8 cellular contexts compared by ENCODE assay signal in genomic region chr9:66900490-66901131, GRCh38. TPM values are rescaled to one million over a fixed set of nuclear protein-coding genes. Genes with fewer than 3 reads are reported as not detected.
DNase-seq lines count a peak whose midpoint lies in the region; ATAC-seq and TF ChIP-seq lines count a peak whose summit lies in the region.
"Not testable (repeated sequence)": the region's sequence is repeated elsewhere in the genome, so short reads cannot be mapped to it uniquely, and the experiment has no call there.

Gene ZNF658 (plus strand): TSS chr9:66900725. CDS start chr9:66903562, 2,837 bp downstream.

- ATAC-seq in GM19455 (IDR thresholded peaks at IDR 0.05; ENCODE audit: unreplicated experiment) (peak; percentile 98), HG03175 (IDR thresholded peaks at IDR 0.05; ENCODE audit: unreplicated experiment) (peak; percentile 92)

- not testable (repeated sequence) for H3K4me1 ChIP-seq in muscle layer of duodenum (ENCODE audit: control insufficient read depth in 1 of 2, insufficient read depth in 2 of 2, low read length in 2 of 2)

- not testable (repeated sequence) for H3K27me3 ChIP-seq in muscle layer of duodenum (ENCODE audit: low read depth, low read length)

- not testable (repeated sequence) for H3K9me3 ChIP-seq in SK-N-MC (ENCODE audit: low read depth, low read length); muscle layer of duodenum (ENCODE audit: control insufficient read depth in 1 of 2, low read length in 2 of 2)

- H3K9ac ChIP-seq in SK-N-MC (ENCODE audit: insufficient read length): not testable (repeated sequence)

- not testable (repeated sequence) for H3K27ac ChIP-seq in SK-N-MC; muscle layer of duodenum (ENCODE audit: low read length)

- not testable (repeated sequence) for TF ChIP-seq CTCF in fibroblast of villous mesenchyme (IDR thresholded peaks at IDR 0.05; ENCODE audit: insufficient read depth, low read depth, low read length)

- DNase-seq in Ammon's horn (ENCODE audit: low spot score) (peak; percentile 83), SK-N-MC (ENCODE audit: low read depth, low spot score) (peak; percentile 32), fibroblast of villous mesenchyme (ENCODE audit: low read depth) (peak; percentile 78)
- DNase-seq in activated naive CD4-positive, alpha-beta T cell treated with anti-CD3 and anti-CD28 coated beads, Interleukin-2, amount 50 U/mL, for 16 hours: peak; percentile 50
- peak; percentile 39 to 40 for DNase-seq in stimulated activated CD4-positive, alpha-beta T cell treated with anti-CD3 and anti-CD28 coated beads, Interleukin-4, amount 100 ng/mL, for 48 hours (ENCODE audit: low read depth in 2 of 2)

- H3K4me3 ChIP-seq in SK-N-MC (peak within 1 kb of the TSS; percentile 73), fibroblast of villous mesenchyme (ENCODE audit: low read depth, low read length) (peak within 1 kb of the TSS; percentile 55), muscle layer of duodenum (ENCODE audit: low read depth in 1 of 2, low read length in 2 of 2) (peak within 1 kb of the TSS; percentile 44 to 61)

- not testable (repeated sequence) for H3K36me3 ChIP-seq in SK-N-MC (ENCODE audit: insufficient read depth, low read length); muscle layer of duodenum (ENCODE audit: control insufficient read depth in 1 of 2, insufficient read depth in 2 of 2, low read length in 2 of 2)

RNA-seq across cellular contexts. Expression of gene ZNF658, which starts in this region (rescaled TPM):
- 3.9 and 4.3 TPM in 2 replicates for total RNA-seq in fibroblast of villous mesenchyme

Comparison
In these comparisons a context has a peak if more than half of its experiments do, and no peak if none do; other contexts are left out.
1. DNase-seq: peak in every context shown above with its lines; median percentile 83 in Ammon's horn; 78 in fibroblast of villous mesenchyme; 50 in activated naive CD4-positive, alpha-beta T cell treated with anti-CD3 and anti-CD28 coated beads, Interleukin-2, amount 50 U/mL, for 16 hours; 40 in stimulated activated CD4-positive, alpha-beta T cell treated with anti-CD3 and anti-CD28 coated beads, Interleukin-4, amount 100 ng/mL, for 48 hours; 32 in SK-N-MC.